ENCODE assay signal across 8 cellular contexts in genomic region chr4:40046311-40046980, GRCh38. TPM values are rescaled to one million over a fixed set of nuclear protein-coding genes. Genes with fewer than 3 reads are reported as not detected.
A peak's percentile ranks its signal among the peaks of the same experiment; 100 is the strongest.
DNase-seq lines count a peak whose midpoint lies in the region; ATAC-seq, FAIRE-seq and TF ChIP-seq lines count a peak whose summit lies in the region.

No MANE protein-coding gene starts in this region.

- TF ChIP-seq CTCF in keratinocyte (optimal IDR thresholded peaks at IDR 0.05 in 1 of 3, IDR thresholded peaks at IDR 0.05 in 1 of 3, conservative IDR thresholded peaks at IDR 0.05 in 1 of 3; ENCODE audit: extremely low read depth in 1 of 3, insufficient read depth in 2 of 3, low read length in 3 of 3): peak in 1 of 3 experiments; percentile 4
- TF ChIP-seq CTCF in WERI-Rb-1 (IDR thresholded peaks at IDR 0.05; ENCODE audit: low read depth, low read length): no peak

- H3K36me3 ChIP-seq in keratinocyte (ENCODE audit: control insufficient read depth in 2 of 2, extremely low read depth in 1 of 2, insufficient read depth in 2 of 2, low read length in 2 of 2) (no peaks in the 10 kb centered on the region), WERI-Rb-1 (no peaks in the 10 kb centered on the region)

- peak; percentile 62 for DNase-seq in activated CD4-positive, alpha-beta T cell treated with anti-CD3 and anti-CD28 coated beads for 48 hours
- no peak for DNase-seq in activated CD4-positive, alpha-beta T cell treated with anti-CD3 and anti-CD28 coated beads, Interleukin-2, amount 50 U/mL, for 1 hour
- DNase-seq in activated T-helper 1 cell treated with anti-CD3 and anti-CD28 coated beads, Interleukin-12 subunit alpha, Interleukin-12 subunit beta, Interleukin-2, Interleukin-4 antibody, amounts not matched to agents 30 ng/mL and 10 ng/mL and 1 ng/mL, durations not matched to agents 14 hours and 24 hours and 36 hours (ENCODE audit: low spot score): peak; percentile 8
- no peak for DNase-seq in keratinocyte (ENCODE audit: low read depth, low spot score)
- peak; percentile 51 for DNase-seq in stimulated activated naive CD8-positive, alpha-beta T cell treated with anti-CD3 and anti-CD28 coated beads, Interleukin-15, Interleukin-2, amounts not matched to agents 100 U/mL and 50 U/mL, for 24 hours
- DNase-seq in GM12891 (ENCODE audit: insufficient read length, low spot score): no peak
- DNase-seq in WERI-Rb-1: no peak
- no peak for DNase-seq in superior temporal gyrus (ENCODE audit: extremely low spot score)

- H3K79me2 ChIP-seq in keratinocyte (ENCODE audit: control insufficient read depth, insufficient read depth, low read length): no peaks in the 10 kb centered on the region

- FAIRE-seq in keratinocyte (lab: Jason Lieb, UNC): no peak
- no peak for FAIRE-seq in GM12891 (lab: Jason Lieb, UNC)

- H3K4me1 Mint-ChIP-seq in activated T-helper 1 cell treated with anti-CD3 and anti-CD28 coated beads, Interleukin-12 subunit alpha, Interleukin-12 subunit beta, Interleukin-2, Interleukin-4 antibody, amounts not matched to agents 30 ng/mL and 10 ng/mL and 1 ng/mL, durations not matched to agents 14 hours and 24 hours and 36 hours (ENCODE audit: low read depth): peaks cover 23% of the 10 kb centered on the region

- H3K27me3 ChIP-seq in keratinocyte (ENCODE audit: control insufficient read depth, extremely low read depth, insufficient read depth, low read length): no peaks in the 10 kb centered on the region
- H3K27me3 ChIP-seq in WERI-Rb-1 (ENCODE audit: insufficient read depth, low read depth, severe bottlenecking): no peaks in the 10 kb centered on the region

- TF ChIP-seq POLR2A in GM12891 (IDR thresholded peaks at IDR 0.05; ENCODE audit: low read depth, low read length): no peak

- H4K20me1 ChIP-seq in keratinocyte (ENCODE audit: control insufficient read depth, extremely low read depth, insufficient read depth, low read length): no peaks in the 10 kb centered on the region

- H3K36me3 Mint-ChIP-seq in activated T-helper 1 cell treated with anti-CD3 and anti-CD28 coated beads, Interleukin-12 subunit alpha, Interleukin-12 subunit beta, Interleukin-2, Interleukin-4 antibody, amounts not matched to agents 30 ng/mL and 10 ng/mL and 1 ng/mL, durations not matched to agents 14 hours and 24 hours and 36 hours (ENCODE audit: low read depth): no peaks in the 10 kb centered on the region

- H3K4me3 ChIP-seq in keratinocyte (ENCODE audit: control insufficient read depth in 2 of 3, extremely low read depth in 1 of 3, insufficient read depth in 2 of 3, low read depth in 1 of 3, low read length in 3 of 3) (no peak overlapping the region), WERI-Rb-1 (ENCODE audit: low read depth, low read length) (no peak overlapping the region)

- peaks cover 6% of the 10 kb centered on the region for H3K9me3 Mint-ChIP-seq in activated T-helper 1 cell treated with anti-CD3 and anti-CD28 coated beads, Interleukin-12 subunit alpha, Interleukin-12 subunit beta, Interleukin-2, Interleukin-4 antibody, amounts not matched to agents 30 ng/mL and 10 ng/mL and 1 ng/mL, durations not matched to agents 14 hours and 24 hours and 36 hours

- no peaks in the 10 kb centered on the region for H3K9me1 ChIP-seq in keratinocyte (ENCODE audit: control insufficient read depth, extremely low read depth, insufficient read depth, low read length)

- intact Hi-C loops in activated T-helper 1 cell treated with anti-CD3 and anti-CD28 coated beads, Interleukin-12 subunit alpha, Interleukin-12 subunit beta, Interleukin-2, Interleukin-4 antibody, amounts not matched to agents 30 ng/mL and 10 ng/mL and 1 ng/mL, durations not matched to agents 14 hours and 24 hours and 36 hours (cut with micrococcal nuclease): loop anchor here (1.0 to 2.0 kb wide), 3 partner anchors 9 to 349 kb away; partner anchors contain the start of gene PDS5A

- H3K9me3 ChIP-seq in keratinocyte (ENCODE audit: control insufficient read depth, low read depth, low read length): no peaks in the 10 kb centered on the region
- H3K9me3 ChIP-seq in WERI-Rb-1 (ENCODE audit: severe bottlenecking): no peaks in the 10 kb centered on the region

- peak overlapping the region; percentile 24 for H3K4me3 Mint-ChIP-seq in activated T-helper 1 cell treated with anti-CD3 and anti-CD28 coated beads, Interleukin-12 subunit alpha, Interleukin-12 subunit beta, Interleukin-2, Interleukin-4 antibody, amounts not matched to agents 30 ng/mL and 10 ng/mL and 1 ng/mL, durations not matched to agents 14 hours and 24 hours and 36 hours

- no peaks in the 10 kb centered on the region for H3K4me1 ChIP-seq in keratinocyte (ENCODE audit: control insufficient read depth, extremely low read depth, insufficient read depth, low read length)

- H3K27ac Mint-ChIP-seq in activated T-helper 1 cell treated with anti-CD3 and anti-CD28 coated beads, Interleukin-12 subunit alpha, Interleukin-12 subunit beta, Interleukin-2, Interleukin-4 antibody, amounts not matched to agents 30 ng/mL and 10 ng/mL and 1 ng/mL, durations not matched to agents 14 hours and 24 hours and 36 hours: peak overlapping the region; percentile 94

- peak; percentile 94 for ATAC-seq in stimulated activated naive CD8-positive, alpha-beta T cell treated with anti-CD3 and anti-CD28 coated beads, Interleukin-15, Interleukin-2, amounts not matched to agents 100 U/mL and 50 U/mL, for 24 hours

- no peaks in the 10 kb centered on the region for H3K27me3 Mint-ChIP-seq in activated T-helper 1 cell treated with anti-CD3 and anti-CD28 coated beads, Interleukin-12 subunit alpha, Interleukin-12 subunit beta, Interleukin-2, Interleukin-4 antibody, amounts not matched to agents 30 ng/mL and 10 ng/mL and 1 ng/mL, durations not matched to agents 14 hours and 24 hours and 36 hours (ENCODE audit: insufficient read depth)

- H3K27ac ChIP-seq in keratinocyte (ENCODE audit: control insufficient read depth, insufficient read depth, low read length): no peak overlapping the region
- H3K27ac ChIP-seq in WERI-Rb-1: no peak overlapping the region

- H2AFZ ChIP-seq in keratinocyte (ENCODE audit: control insufficient read depth, low read length): peak overlapping the region; percentile 52

- no peak overlapping the region for H3K9ac ChIP-seq in keratinocyte (ENCODE audit: control insufficient read depth, extremely low read depth, insufficient read depth, low read length)

- dilution Hi-C loops in keratinocyte (cut with MboI; ENCODE audit: extremely low pct_ligation_motif_present, low sequenced_read_pairs): no loop called here

- H3K4me2 ChIP-seq in keratinocyte (ENCODE audit: control insufficient read depth, extremely low read depth, insufficient read depth, low read depth, low read length): no peak overlapping the region

TF ChIP-seq in GM12891, 5 proteins besides CTCF, POLR2A, EP300 and RAD21:
- TF ChIP-seq TAF1 (IDR thresholded peaks at IDR 0.05; ENCODE audit: low read depth, low read length) (no peak), POLR2AphosphoS5 (IDR thresholded peaks at IDR 0.05; ENCODE audit: low read depth, low read length) (no peak), PAX5 (IDR thresholded peaks at IDR 0.05; ENCODE audit: insufficient read depth, low read length, severe bottlenecking) (no peak), SPI1 (IDR thresholded peaks at IDR 0.05; ENCODE audit: low read depth, low read length) (no peak), POU2F2 (IDR thresholded peaks at IDR 0.05; ENCODE audit: low read depth, low read length) (no peak)

RNA-seq across cellular contexts. Expression of gene N4BP2, which starts 10.2 kb away (rescaled TPM):
- 28.7 and 29.0 TPM in 2 replicates for total RNA-seq in activated T-helper 1 cell treated with anti-CD3 and anti-CD28 coated beads, Interleukin-12 subunit alpha, Interleukin-12 subunit beta, Interleukin-2, Interleukin-4 antibody, amounts not matched to agents 30 ng/mL and 10 ng/mL and 1 ng/mL, durations not matched to agents 14 hours and 24 hours and 36 hours
- 1.3 to 2.7 TPM (median 1.9 TPM) in 3 replicates for polyA plus RNA-seq in keratinocyte
- 2.9 TPM for polyA plus RNA-seq in keratinocyte (2011; ENCODE audit: low read depth)
- 0.62 and 1.3 TPM in 2 replicates for polyA plus RNA-seq in keratinocyte (2011; cell fraction: cytosol; rRNA removed)
- polyA plus RNA-seq in keratinocyte (2011; cell fraction: nucleus; rRNA removed): 2.4 and 3.6 TPM in 2 replicates
- polyA plus RNA-seq in keratinocyte (2012; ENCODE audit: low replicate concordance): 1.2 and 1.6 TPM in 2 replicates
- polyA minus RNA-seq in keratinocyte: 1.0 to 3.9 TPM (median 2.0 TPM) in 3 replicates
- polyA minus RNA-seq in keratinocyte (2011; cell fraction: cytosol; rRNA and poly(A)+ RNA removed): 5.6 TPM
- 3.9 and 7.4 TPM in 2 replicates for polyA minus RNA-seq in keratinocyte (2011; cell fraction: nucleus; rRNA and poly(A)+ RNA removed)
- polyA plus RNA-seq in GM12891 (2012; ENCODE audit: low read depth, missing spikeins): 3.6 TPM

Comparison
In these comparisons a context has a peak if more than half of its experiments do, and no peak if none do; other contexts are left out.
1. DNase-seq: peak in activated CD4-positive, alpha-beta T cell treated with anti-CD3 and anti-CD28 coated beads for 48 hours (single experiment), activated T-helper 1 cell treated with anti-CD3 and anti-CD28 coated beads, Interleukin-12 subunit alpha, Interleukin-12 subunit beta, Interleukin-2, Interleukin-4 antibody, amounts not matched to agents 30 ng/mL and 10 ng/mL and 1 ng/mL, durations not matched to agents 14 hours and 24 hours and 36 hours (single experiment) and stimulated activated naive CD8-positive, alpha-beta T cell treated with anti-CD3 and anti-CD28 coated beads, Interleukin-15, Interleukin-2, amounts not matched to agents 100 U/mL and 50 U/mL, for 24 hours (single experiment); none in activated CD4-positive, alpha-beta T cell treated with anti-CD3 and anti-CD28 coated beads, Interleukin-2, amount 50 U/mL, for 1 hour (single experiment), keratinocyte (single experiment), GM12891 (single experiment), WERI-Rb-1 (single experiment) and superior temporal gyrus (single experiment).